ENCODE assay signal across 8 cellular contexts in genomic region chr1:21439721-21440629, GRCh38. TPM values are rescaled to one million over a fixed set of nuclear protein-coding genes. Genes with fewer than 3 reads are reported as not detected.
A peak's percentile ranks its signal among the peaks of the same experiment; 100 is the strongest.
DNase-seq lines count a peak whose midpoint lies in the region; ATAC-seq and TF ChIP-seq lines count a peak whose summit lies in the region.

TSS of gene NBPF3 (plus strand) at chr1:21440137. CDS start at chr1:21445087, 4,950 bp downstream.

- H3K4me1 ChIP-seq in ascending aorta (peaks cover 0 to 14% of the 10 kb centered on the region in 2 donors), right cardiac atrium (ENCODE audit: control insufficient read depth, insufficient read depth, low read length) (no peaks in the 10 kb centered on the region), urinary bladder (ENCODE audit: insufficient read depth) (no peaks in the 10 kb centered on the region)

- H3K9me3 ChIP-seq in ascending aorta (no peaks in the 10 kb centered on the region), right cardiac atrium (ENCODE audit: control insufficient read depth, low read length) (no peaks in the 10 kb centered on the region)

- H3K27me3 ChIP-seq in ascending aorta (no peaks in the 10 kb centered on the region), right cardiac atrium (ENCODE audit: control insufficient read depth, insufficient read depth) (no peaks in the 10 kb centered on the region)

- peak; percentile 98 for ATAC-seq in right cardiac atrium

- H3K36me3 ChIP-seq in ascending aorta (peaks cover 0 to under 1% of the 10 kb centered on the region in 2 donors), urinary bladder (ENCODE audit: insufficient read depth) (no peaks in the 10 kb centered on the region)

- H3K27ac ChIP-seq in ascending aorta (peak within 1 kb of the TSS; percentile 27 to 31), right cardiac atrium (ENCODE audit: low read length) (no peak within 1 kb of the TSS), urinary bladder (ENCODE audit: low read depth) (peak within 1 kb of the TSS; percentile 56)

- intact Hi-C loops in ascending aorta (cut with DNase I), result no loop called here
- intact Hi-C loops in right cardiac atrium (cut with DNase I), result no loop called here

- peak; percentile 86 for DNase-seq in ELR (ENCODE audit: low read depth)
- no peak for DNase-seq in HFF-Myc (ENCODE audit: extremely low read depth, low read depth)
- peak; percentile 95 for DNase-seq in NCI-H1105 treated with DMSO at 0.1 percent for 48 hours (lab: John Stamatoyannopoulos, UW)
- DNase-seq in T-helper 2 cell, result peak; percentile 34 to 88 (median 82)
- DNase-seq in ascending aorta (ENCODE audit: low spot score in 2 of 2), result peak; percentile 38 to 89
- DNase-seq in right cardiac atrium, result peak; percentile 90 to 97 (median 90)
- DNase-seq in putamen (ENCODE audit: low spot score), result peak; percentile 90

- under 1% methylated on average over 87 of the region's 87 CpGs for WGBS in right cardiac atrium
- under 1% methylated on average over 87 of the region's 87 CpGs for WGBS in urinary bladder

- no peak for TF ChIP-seq CTCF in HFF-Myc (IDR thresholded peaks at IDR 0.05; ENCODE audit: low read depth, low read length, missing control alignments)
- TF ChIP-seq CTCF in ascending aorta (IDR thresholded peaks at IDR 0.05), result no peak

- H3K4me3 ChIP-seq in HFF-Myc (replicated peaks; ENCODE audit: low read depth, low read length) (peak within 1 kb of the TSS; percentile 69), ascending aorta (peak within 1 kb of the TSS; percentile 80 to 81), right cardiac atrium (ENCODE audit: low read length) (peak within 1 kb of the TSS; percentile 55), urinary bladder (ENCODE audit: low read depth, low read length) (peak within 1 kb of the TSS; percentile 86)

RNA-seq across cellular contexts. Expression of gene NBPF3, which starts in this region (rescaled TPM):
- total RNA-seq in ascending aorta (3.9 TPM), right cardiac atrium (1 to 10 TPM; 3.4 to 7.9 (median 5.8) TPM), urinary bladder (25.2 TPM)
- polyA plus RNA-seq in right cardiac atrium (1.9 TPM), urinary bladder (4.4 TPM)
